Comparison of ENCODE assay signal across 1 cellular context in the genomic region with DNA sequence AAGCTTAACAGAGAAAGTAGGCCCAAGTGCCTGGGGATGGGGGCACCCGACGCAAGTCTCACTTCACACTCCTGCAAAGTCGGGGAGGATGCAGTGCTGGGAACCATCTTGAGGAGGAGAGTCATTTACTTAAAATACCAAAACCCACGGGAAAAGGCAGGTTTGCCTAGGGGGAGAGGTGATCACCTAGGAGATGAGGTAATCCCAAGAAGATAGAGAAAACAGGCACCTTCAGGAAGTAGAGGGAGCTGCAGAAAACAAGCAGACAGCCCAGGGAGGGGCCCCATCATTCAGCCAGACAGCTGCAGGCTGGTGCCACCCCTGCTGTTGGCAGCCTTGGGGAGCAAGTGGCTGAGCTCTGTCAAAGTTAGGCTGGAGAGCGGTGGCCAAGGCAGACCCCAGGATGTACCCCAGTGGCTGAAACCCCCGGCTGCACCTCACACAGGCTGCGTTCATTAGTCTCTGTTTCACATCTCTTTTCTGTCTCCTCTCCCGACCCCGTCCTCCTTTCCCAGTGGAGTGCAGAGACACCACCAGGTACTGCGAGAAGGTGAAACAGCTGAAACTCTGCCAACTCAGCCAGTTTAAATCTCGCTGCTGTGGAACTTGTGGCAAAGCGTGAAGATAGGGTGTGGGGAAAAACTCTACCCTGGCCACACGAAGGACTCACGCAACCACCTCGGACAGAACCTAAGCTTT.
TF ChIP-seq lines count a peak whose summit lies in the region.

No MANE protein-coding gene starts in this region.

TF ChIP-seq in GM23338, 12 proteins besides CTCF, POLR2A, EP300 and RAD21 (continued from another document):
- no peak for TF ChIP-seq ZNF462 (CRISPR knock-in tag; IDR thresholded peaks at IDR 0.05)
- TF ChIP-seq NANOG (IDR thresholded peaks at IDR 0.05; ENCODE audit: borderline replicate concordance) = no peak
- TF ChIP-seq ZNF331 (CRISPR knock-in tag; IDR thresholded peaks at IDR 0.05; ENCODE audit: low read depth) = no peak
- no peak for TF ChIP-seq EZH2 (IDR thresholded peaks at IDR 0.05; ENCODE audit: low read depth, unreplicated experiment)
